In the genomic region with DNA sequence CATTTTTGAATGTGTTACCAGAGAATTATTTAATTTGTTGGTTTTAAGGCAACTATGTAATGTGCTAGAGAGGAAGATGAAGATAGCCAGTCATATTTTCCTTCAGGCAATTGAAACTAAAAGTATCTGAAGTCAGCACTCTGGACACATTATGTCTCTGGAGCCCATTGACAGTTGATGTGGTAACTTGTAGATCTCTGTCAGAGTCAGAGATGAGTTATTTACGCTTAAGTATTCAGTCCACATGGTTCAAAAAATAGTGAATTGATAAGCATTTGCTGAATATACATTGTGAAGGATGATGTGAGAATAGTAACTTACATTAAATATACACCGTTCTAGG, we compare ENCODE assay signal across 8 cellular contexts. TPM values are rescaled to one million over a fixed set of nuclear protein-coding genes. Genes with fewer than 3 reads are reported as not detected.
DNase-seq lines count a peak whose midpoint lies in the region; ATAC-seq, FAIRE-seq and TF ChIP-seq lines count a peak whose summit lies in the region.

No MANE protein-coding gene starts in this region.

- no peak for TF ChIP-seq RAD21 in H1 (IDR thresholded peaks at IDR 0.05 in 1 of 2, conservative IDR thresholded peaks at IDR 0.05 in 1 of 2; ENCODE audit: low read depth in 2 of 2, low read length in 2 of 2)

- no peak for TF ChIP-seq EP300 in H1 (IDR thresholded peaks at IDR 0.05; ENCODE audit: borderline replicate concordance in 1 of 2, low read depth in 2 of 2, low read length in 2 of 2)

- peak overlapping the region; percentile 47 for H3K27ac Mint-ChIP-seq in osteocyte (ENCODE audit: unreplicated experiment)

- no peak overlapping the region for H3K27ac ChIP-seq in PC-3 (ENCODE audit: low read length)
- no peak overlapping the region for H3K27ac ChIP-seq in H1 (ENCODE audit: low read depth, low read length)

- no peak overlapping the region for H2AK5ac ChIP-seq in H1 (ENCODE audit: low read depth, low read length)

- H3K27me3 Mint-ChIP-seq in osteocyte (ENCODE audit: unreplicated experiment) = no peaks in the 10 kb centered on the region

- POLR2A ChIA-PET in PC-3 (lab: Charles Lee; ENCODE audit: unreplicated experiment) (no interaction called here), H1 (lab: Charles Lee; ENCODE audit: partially characterized antibody) (interaction anchor here (0.7 to 1.0 kb wide), 6 partner anchors 8 to 187 kb away, joined by 3 to 9 read pairs (median 4); a partner anchor contains a TSS)

- peak overlapping the region; percentile 94 for H3K4me3 Mint-ChIP-seq in osteocyte (ENCODE audit: unreplicated experiment)

- DNase-seq in GM12864 (ENCODE audit: low read depth) (no peak), PC-3 (no peak), H1 (ENCODE audit: low read depth in 1 of 2, low spot score in 2 of 2) (no peak), osteocyte (ENCODE audit: extremely low spot score, unreplicated experiment) (no peak)

- no peaks in the 10 kb centered on the region for H3K9me3 ChIP-seq in PC-3 (ENCODE audit: low read length)
- no peaks in the 10 kb centered on the region; a peak in 1 of 4 replicates for H3K9me3 ChIP-seq in H1 (ENCODE audit: insufficient read depth in 2 of 2, low read depth in 1 of 2, low read length in 1 of 2)

- H3K23me2 ChIP-seq in H1 (ENCODE audit: low read depth, low read length) = peaks cover 4% of the 10 kb centered on the region

- H3K4me3 ChIP-seq in GM12864 (ENCODE audit: low read depth, low read length) = peak overlapping the region; percentile 23; the same call in 1 of the 2 replicates
- peak overlapping the region; percentile 81 for H3K4me3 ChIP-seq in PC-3 (ENCODE audit: low read length)
- peak overlapping the region; percentile 0 to 99 (median 84); a peak in 6 of 8 replicates for H3K4me3 ChIP-seq in H1 (ENCODE audit: extremely low read depth in 1 of 4, insufficient read depth in 2 of 4, low read depth in 3 of 4, low read length in 4 of 4)

- peak overlapping the region; percentile 94 for H3K4me2 ChIP-seq in PC-3 (ENCODE audit: low read length)
- H3K4me2 ChIP-seq in H1 (ENCODE audit: insufficient read depth in 1 of 2, low read depth in 2 of 2, low read length in 2 of 2) = peak overlapping the region; percentile 78 to 96

- intact Hi-C loops in PC-3 (cut with micrococcal nuclease) = loop anchor here (1.0 to 2.0 kb wide), 2 partner anchors 33 to 98 kb away; a partner anchor contains a TSS

- H3K79me1 ChIP-seq in H1 (ENCODE audit: low read depth, low read length) = no peaks in the 10 kb centered on the region

- no peak overlapping the region for H2BK20ac ChIP-seq in H1 (ENCODE audit: low read length)

- no peak overlapping the region for H3K4ac ChIP-seq in H1 (replicated peaks; ENCODE audit: insufficient read length, low read depth, low read length)

- ATAC-seq in PC-3 (no peak), HG02798 (IDR thresholded peaks at IDR 0.05; ENCODE audit: poor library complexity, unreplicated experiment) (no peak), GM19351 (IDR thresholded peaks at IDR 0.05; ENCODE audit: unreplicated experiment) (no peak), GM19467 (IDR thresholded peaks at IDR 0.05; ENCODE audit: unreplicated experiment) (no peak), GM18511 (IDR thresholded peaks at IDR 0.05; ENCODE audit: unreplicated experiment) (no peak)

- no peak overlapping the region for H2BK15ac ChIP-seq in H1 (ENCODE audit: low read length)

- no peak overlapping the region for H3K56ac ChIP-seq in H1 (replicated peaks; ENCODE audit: insufficient read length, low read depth, low read length)

- H3K9me3 Mint-ChIP-seq in osteocyte (ENCODE audit: unreplicated experiment) = peaks cover 6% of the 10 kb centered on the region

- H4K8ac ChIP-seq in H1 (ENCODE audit: extremely low read depth, insufficient read depth, low read length) = no peak overlapping the region

- H4K20me1 ChIP-seq in PC-3 (ENCODE audit: low read length) = peaks cover 19% of the 10 kb centered on the region
- peaks cover 7 to 18% of the 10 kb centered on the region in 2 experiments for H4K20me1 ChIP-seq in H1 (replicated peaks in 1 of 2; ENCODE audit: control insufficient read depth in 1 of 2, insufficient read depth in 2 of 2, low read length in 2 of 2)

- no peaks in the 10 kb centered on the region for H3K27me3 ChIP-seq in PC-3 (ENCODE audit: low read length)
- H3K27me3 ChIP-seq in H1 (replicated peaks in 1 of 4; ENCODE audit: control insufficient read depth in 3 of 4, extremely low read depth in 1 of 4, insufficient read depth in 3 of 4, low read length in 3 of 4) = no peaks in the 10 kb centered on the region

- 92% methylated on average over 2 of the region's 2 CpGs; no CpG with 5 or more reads in 1 of the 2 experiments for WGBS in H1 (ENCODE audit: extremely low coverage in 1 of 2, insufficient coverage in 1 of 2, insufficient read length in 1 of 2, insufficient replicate concordance in 2 of 2, low coverage in 1 of 2, low lambda C conversion rate in 2 of 2, missing lambda C conversion rate in 1 of 2), 2 experiments

- no peak overlapping the region for H4K5ac ChIP-seq in H1 (ENCODE audit: insufficient read length, low read depth, low read length)

- H4K91ac ChIP-seq in H1 (replicated peaks; ENCODE audit: insufficient read length, low read length) = no peak overlapping the region

- H2AFZ ChIP-seq in PC-3 (ENCODE audit: low read length) (no peak overlapping the region), H1 (ENCODE audit: low read length) (no peak overlapping the region)

- H3K4me1 Mint-ChIP-seq in osteocyte (ENCODE audit: unreplicated experiment) = peaks cover 25% of the 10 kb centered on the region

- peaks cover 18% of the 10 kb centered on the region for H3K36me3 Mint-ChIP-seq in osteocyte (ENCODE audit: unreplicated experiment)

- TSS peak; percentile 35 for BruUV-seq in PC-3 (replicated peaks; lab: Mats Ljungman, UMichigan)

- H3K23ac ChIP-seq in H1 (ENCODE audit: insufficient read length) = no peak overlapping the region

- no peak overlapping the region for H2BK5ac ChIP-seq in H1 (ENCODE audit: low read depth, low read length)

- H3K4me1 ChIP-seq in PC-3 (ENCODE audit: insufficient read depth, low read length) = peaks cover 31% of the 10 kb centered on the region
- peaks cover 0 to 6% (median 3%) of the 10 kb centered on the region in 4 experiments; a peak in 2 of 7 replicates for H3K4me1 ChIP-seq in H1 (replicated peaks in 1 of 4; ENCODE audit: control insufficient read depth in 3 of 4, insufficient read depth in 4 of 4, low read length in 3 of 4)

- no peak overlapping the region for H3K18ac ChIP-seq in H1 (ENCODE audit: extremely low read depth, low read length)

- H2BK12ac ChIP-seq in H1 (ENCODE audit: low read depth, low read length) = no peak overlapping the region

- no peak overlapping the region for H3K14ac ChIP-seq in H1 (ENCODE audit: insufficient read length)

- no peak for TF ChIP-seq POLR2A in H1 (IDR thresholded peaks at IDR 0.05; ENCODE audit: control extremely low read depth in 1 of 2, low read depth in 2 of 2, low read length in 2 of 2)

- H2BK120ac ChIP-seq in H1 (replicated peaks; ENCODE audit: low read depth, low read length) = no peak overlapping the region

- H3K36me3 ChIP-seq in PC-3 (ENCODE audit: low read depth, low read length) (peaks cover 26% of the 10 kb centered on the region), H1 (ENCODE audit: control insufficient read depth in 2 of 4, insufficient read depth in 4 of 4, low read length in 3 of 4) (peaks cover 0 to 34% (median 8%) of the 10 kb centered on the region in 4 experiments; a peak in 4 of 8 replicates)

- peak overlapping the region; percentile 19 for H3K9ac ChIP-seq in PC-3 (ENCODE audit: low read length)
- H3K9ac ChIP-seq in H1 (replicated peaks in 1 of 4; ENCODE audit: extremely low read depth in 1 of 4, low read depth in 3 of 4, low read length in 3 of 4) = no peak overlapping the region

- H3F3A ChIP-seq in PC-3 (ENCODE audit: low read length, unreplicated experiment) = no peaks in the 10 kb centered on the region

- FAIRE-seq in H1 (lab: Jason Lieb, UNC) = no peak

- H3K79me2 ChIP-seq in PC-3 (ENCODE audit: low read length) (peaks cover 62% of the 10 kb centered on the region), H1 (ENCODE audit: control insufficient read depth in 1 of 2, insufficient read depth in 2 of 2, low read length in 2 of 2) (peaks cover 12 to 65% of the 10 kb centered on the region in 2 experiments)

- CTCF ChIA-PET in PC-3 (lab: Charles Lee) (interaction anchor here (0.7 to 1.1 kb wide), 2 partner anchors 29 to 33 kb away, joined by 4 to 13 read pairs; no protein-coding TSS in a partner anchor), H1 (lab: Charles Lee; ENCODE audit: partially characterized antibody) (interaction anchor here (0.7 to 1.1 kb wide), 4 partner anchors 10 to 24 kb away, joined by 4 to 5 read pairs (median 4); no protein-coding TSS in a partner anchor)

- no peak for TF ChIP-seq CTCF in GM12864 (IDR thresholded peaks at IDR 0.05; ENCODE audit: low read depth, low read length, missing control alignments)
- no peak for TF ChIP-seq CTCF in PC-3 (conservative IDR thresholded peaks at IDR 0.05; ENCODE audit: low read depth, low read length)
- no peak for TF ChIP-seq CTCF in H1 (IDR thresholded peaks at IDR 0.05; ENCODE audit: control extremely low read depth in 1 of 3, insufficient read depth in 1 of 3, low read depth in 1 of 3, low read length in 3 of 3)
- no peak for TF ChIP-seq CTCF in osteocyte (IDR thresholded peaks at IDR 0.05)

- no peaks in the 10 kb centered on the region for H3K9me2 ChIP-seq in PC-3 (replicated peaks; ENCODE audit: low read length)

TF ChIP-seq in H1, 55 proteins besides CTCF, POLR2A, EP300 and RAD21 (continues in another document):
- TF ChIP-seq ASH2L (IDR thresholded peaks at IDR 0.05; ENCODE audit: low read length) (no peak), RXRA (IDR thresholded peaks at IDR 0.05; ENCODE audit: insufficient read depth, low read depth, low read length) (no peak), GTF2F1 (IDR thresholded peaks at IDR 0.05; ENCODE audit: borderline replicate concordance, low read depth, low read length) (no peak), SAP30 (IDR thresholded peaks at IDR 0.05; ENCODE audit: insufficient read depth, insufficient replicate concordance, low read length) (no peak), TAF7 (optimal IDR thresholded peaks at IDR 0.05; ENCODE audit: borderline replicate concordance, low read depth, low read length) (no peak), ZNF274 (IDR thresholded peaks at IDR 0.05; ENCODE audit: borderline replicate concordance, extremely low read depth, low read length) (no peak), KDM1A (IDR thresholded peaks at IDR 0.05; ENCODE audit: borderline replicate concordance, low read length) (no peak), CHD1 (IDR thresholded peaks at IDR 0.05; ENCODE audit: low read depth, low read length) (no peak)

RNA-seq across cellular contexts. Expression of a gene that starts 2.1 kb away (rescaled TPM):
- 32.6 and 34.7 TPM in 2 replicates for total RNA-seq in PC-3 (2014; rRNA removed)
- total RNA-seq in H1 (2021; fragmentation: NEBNext Ultra II Directional; extraction: Animal tissue kit (Norgen Biotek cat#: 25700)) = 159 and 171 TPM in 2 replicates
- polyA plus RNA-seq in H1 (2011; rRNA removed) = 25.0 and 41.2 TPM in 2 replicates
- polyA plus RNA-seq in H1 (2011; cell fraction: cytosol; rRNA removed) = 54.0 TPM
- 32.8 TPM for polyA plus RNA-seq in H1 (2011; cell fraction: nucleus; rRNA removed)
- polyA plus RNA-seq in H1 (2012, experiment 1 of 2) = 63.6 to 124 TPM (median 74.4 TPM) in 4 replicates
- 6.0 TPM for polyA plus RNA-seq in H1 (2012, experiment 2 of 2)
- polyA plus RNA-seq in H1 (2013, experiment 1 of 2) = 95.1 TPM
- 90.5 TPM for polyA plus RNA-seq in H1 (2013, experiment 2 of 2)
- polyA minus RNA-seq in H1 (2011; rRNA and poly(A)+ RNA removed) = 125 and 198 TPM in 2 replicates
- polyA minus RNA-seq in H1 (2011; cell fraction: cytosol; rRNA and poly(A)+ RNA removed) = 86.2 TPM
- polyA minus RNA-seq in H1 (2011; cell fraction: nucleus; rRNA and poly(A)+ RNA removed) = 221 TPM
- total RNA-seq in osteocyte = 77.8 and 92.1 TPM in 2 replicates

Comparison
In these comparisons a context has a peak if more than half of its experiments do, and no peak if none do; other contexts are left out.
1. H3K4me3 ChIP-seq: peak in every context shown above with its lines; median percentile 84 in H1; 81 in PC-3; 23 in GM12864.